ENCODE assay signal across 8 cellular contexts in the genomic region with DNA sequence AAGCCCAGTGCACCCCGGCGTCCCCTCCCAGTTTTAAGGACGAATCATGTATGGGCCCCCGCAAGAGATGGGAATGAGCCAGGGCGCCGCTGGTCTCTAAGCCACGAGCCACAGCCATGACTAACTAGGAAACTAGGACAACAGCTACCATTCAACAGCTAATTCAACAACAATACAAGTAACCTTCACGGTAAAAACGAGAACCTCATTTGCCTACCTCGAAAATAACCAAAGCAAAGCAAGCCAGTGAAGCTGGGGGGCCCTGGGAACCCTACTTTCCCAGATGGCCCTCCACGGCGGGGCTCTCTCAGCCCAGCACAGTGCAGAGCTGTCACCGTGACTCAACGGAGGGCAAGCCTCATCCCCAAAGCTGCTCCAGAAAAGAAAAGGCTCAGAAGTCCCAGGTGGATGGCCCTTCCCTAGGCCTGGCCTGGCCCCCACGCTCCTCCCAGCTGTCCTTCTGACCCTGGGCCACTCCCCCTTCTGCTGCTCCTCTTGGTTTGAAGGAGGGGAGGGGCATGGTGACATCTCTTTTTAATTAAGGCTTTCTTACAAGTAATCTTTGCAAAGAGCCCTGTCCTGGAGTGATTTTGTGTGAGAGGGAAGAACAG.
DNase-seq lines count a peak whose midpoint lies in the region; ATAC-seq and TF ChIP-seq lines count a peak whose summit lies in the region.

No MANE protein-coding gene starts in this region.

- ATAC-seq in left cardiac atrium (peak; percentile 38 to 45), HG03045 (IDR thresholded peaks at IDR 0.05; ENCODE audit: unreplicated experiment) (no peak)
- ATAC-seq in stimulated activated effector memory CD8-positive, alpha-beta T cell treated with anti-CD3 and anti-CD28 coated beads, Interleukin-12 subunit alpha, Interleukin-12 subunit beta, amount 100 ng/mL, for 72 hours: peak; percentile 68

- peak overlapping the region; percentile 62 for H3K4me3 Mint-ChIP-seq in activated naive CD4-positive, alpha-beta T cell treated with anti-CD3 and anti-CD28 coated beads, Interleukin-2, amount 10 ng/mL, durations not matched to agents 7 days and 5 days
- peak overlapping the region; percentile 70 for H3K4me3 Mint-ChIP-seq in stimulated activated effector memory CD8-positive, alpha-beta T cell treated with anti-CD3 and anti-CD28 coated beads, Interleukin-12 subunit alpha, Interleukin-12 subunit beta, amount 100 ng/mL, for 72 hours

- peaks cover 30% of the 10 kb centered on the region for H3K36me3 Mint-ChIP-seq in activated naive CD4-positive, alpha-beta T cell treated with anti-CD3 and anti-CD28 coated beads, Interleukin-2, amount 10 ng/mL, durations not matched to agents 7 days and 5 days
- H3K36me3 Mint-ChIP-seq in stimulated activated effector memory CD8-positive, alpha-beta T cell treated with anti-CD3 and anti-CD28 coated beads, Interleukin-12 subunit alpha, Interleukin-12 subunit beta, amount 100 ng/mL, for 72 hours: peaks cover 8% of the 10 kb centered on the region

- TF ChIP-seq CTCF in AG04449 (IDR thresholded peaks at IDR 0.05; ENCODE audit: insufficient read depth, low read length, missing control alignments): no peak
- no peak for TF ChIP-seq CTCF in HL-60 (IDR thresholded peaks at IDR 0.05; ENCODE audit: insufficient read depth, low read length)

- no peaks in the 10 kb centered on the region for H3K27me3 Mint-ChIP-seq in activated naive CD4-positive, alpha-beta T cell treated with anti-CD3 and anti-CD28 coated beads, Interleukin-2, amount 10 ng/mL, durations not matched to agents 7 days and 5 days

- H3K27me3 ChIP-seq in HL-60 (ENCODE audit: insufficient read depth, poor library complexity, severe bottlenecking): no peaks in the 10 kb centered on the region

- POLR2A ChIA-PET in AG04449 (lab: Yijun Ruan, JAX): interaction anchor here (1.0 kb wide), 1 partner anchor 10 kb away, joined by 3 read pairs; no protein-coding TSS in a partner anchor

- intact Hi-C loops in left cardiac atrium (cut with DNase I): no loop called here

- CTCF ChIA-PET in AG04449 (lab: Yijun Ruan, JAX): interaction anchor here (0.8 kb wide), 2 partner anchors 14 to 25 kb away, joined by 3 to 4 read pairs; no protein-coding TSS in a partner anchor
- CTCF ChIA-PET in activated naive CD4-positive, alpha-beta T cell treated with anti-CD3 and anti-CD28 coated beads, Interleukin-2, amount 10 ng/mL, durations not matched to agents 7 days and 5 days (lab: Charles Lee): interaction anchor here (1.0 to 2.4 kb wide), 6 partner anchors 8 to 40 kb away, joined by 3 to 14 read pairs (median 5); no protein-coding TSS in a partner anchor

- H3K27ac Mint-ChIP-seq in activated naive CD4-positive, alpha-beta T cell treated with anti-CD3 and anti-CD28 coated beads, Interleukin-2, amount 10 ng/mL, durations not matched to agents 7 days and 5 days: peak overlapping the region; percentile 96
- H3K27ac Mint-ChIP-seq in stimulated activated effector memory CD8-positive, alpha-beta T cell treated with anti-CD3 and anti-CD28 coated beads, Interleukin-12 subunit alpha, Interleukin-12 subunit beta, amount 100 ng/mL, for 72 hours: peak overlapping the region; percentile 88

- peaks cover 90% of the 10 kb centered on the region for H3K4me1 Mint-ChIP-seq in activated naive CD4-positive, alpha-beta T cell treated with anti-CD3 and anti-CD28 coated beads, Interleukin-2, amount 10 ng/mL, durations not matched to agents 7 days and 5 days
- peaks cover 69% of the 10 kb centered on the region for H3K4me1 Mint-ChIP-seq in stimulated activated effector memory CD8-positive, alpha-beta T cell treated with anti-CD3 and anti-CD28 coated beads, Interleukin-12 subunit alpha, Interleukin-12 subunit beta, amount 100 ng/mL, for 72 hours

- H3K9me3 Mint-ChIP-seq in activated naive CD4-positive, alpha-beta T cell treated with anti-CD3 and anti-CD28 coated beads, Interleukin-2, amount 10 ng/mL, durations not matched to agents 7 days and 5 days: no peaks in the 10 kb centered on the region
- no peaks in the 10 kb centered on the region for H3K9me3 Mint-ChIP-seq in stimulated activated effector memory CD8-positive, alpha-beta T cell treated with anti-CD3 and anti-CD28 coated beads, Interleukin-12 subunit alpha, Interleukin-12 subunit beta, amount 100 ng/mL, for 72 hours

- DNase-seq in AG04449 (ENCODE audit: low read depth, low spot score): no peak
- no peak for DNase-seq in HL-60 (ENCODE audit: low read depth in 1 of 2, low spot score in 1 of 2)
- peak; percentile 39 for DNase-seq in activated naive CD4-positive, alpha-beta T cell treated with anti-CD3 and anti-CD28 coated beads, Interleukin-2, amount 10 ng/mL, durations not matched to agents 7 days and 5 days
- no peak for DNase-seq in left cardiac atrium
- no peak for DNase-seq in stimulated activated effector memory CD8-positive, alpha-beta T cell treated with anti-CD3 and anti-CD28 coated beads, Interleukin-12 subunit alpha, Interleukin-12 subunit beta, amount 100 ng/mL, for 72 hours (ENCODE audit: low spot score in 2 of 2)
- DNase-seq in NCI-H1092 treated with DMSO at 0.1 percent for 48 hours (lab: John Stamatoyannopoulos, UW): no peak
- no peak for DNase-seq in D341Med (ENCODE audit: low spot score)

- peak overlapping the region; percentile 70 for H3K27ac ChIP-seq in HL-60 (replicated peaks)

- H3K4me3 ChIP-seq in AG04449 (ENCODE audit: low read depth, low read length): peak overlapping the region; percentile 36
- H3K4me3 ChIP-seq in HL-60 (replicated peaks; ENCODE audit: insufficient read depth, low read length): peak overlapping the region; percentile 19
